ENCODE assay signal across 8 cellular contexts in the genomic region with DNA sequence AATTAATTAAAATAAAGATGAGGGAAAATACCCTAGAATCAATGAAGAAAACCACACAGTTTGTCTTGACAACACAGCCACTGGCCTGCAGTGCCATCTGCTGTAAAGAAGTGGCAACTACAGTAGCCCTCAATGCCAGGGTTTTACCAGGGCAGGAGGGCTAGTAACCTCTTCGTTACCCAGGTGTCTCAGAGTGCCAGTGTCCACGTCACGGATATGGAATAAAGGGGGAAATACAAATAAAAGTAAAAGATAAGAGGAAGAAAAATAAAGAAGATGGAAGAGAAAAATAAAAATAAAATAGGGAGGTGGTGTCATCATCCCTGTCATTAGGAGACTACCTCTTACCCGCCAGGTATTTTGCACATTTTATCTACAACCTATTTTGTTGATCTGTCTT. TPM values are rescaled to one million over a fixed set of nuclear protein-coding genes. Genes with fewer than 3 reads are reported as not detected.
DNase-seq lines count a peak whose midpoint lies in the region; ATAC-seq, FAIRE-seq and TF ChIP-seq lines count a peak whose summit lies in the region.

No MANE protein-coding gene starts in this region.

- TF ChIP-seq EP300 in A549 (IDR thresholded peaks at IDR 0.05) (no peak), ovary (IDR thresholded peaks at IDR 0.05) (no peak)

- H3K4me1 ChIP-seq in A549 (peaks cover 9% of the 10 kb centered on the region; the same call in 2 of the 3 replicates), ovary (ENCODE audit: insufficient read depth) (peaks cover 6% of the 10 kb centered on the region)

- CTCF ChIA-PET in A549 (lab: Yijun Ruan, JAX) = interaction anchor here (0.6 to 6.8 kb wide), 52 partner anchors 9 to 780 kb away, joined by 3 to 89 read pairs (median 4); a partner anchor contains a TSS

- TF ChIP-seq RAD21 in A549 (conservative IDR thresholded peaks at IDR 0.05 in 1 of 2, IDR thresholded peaks at IDR 0.05 in 1 of 2) = peak; percentile 90 to 93

- H3K4me2 ChIP-seq in A549 = no peak overlapping the region

- no peaks in the 10 kb centered on the region for H3K36me3 ChIP-seq in ovary

- POLR2A ChIA-PET in A549 (lab: Yijun Ruan, JAX) = no interaction called here

- TF ChIP-seq POLR2A in A549 (IDR thresholded peaks at IDR 0.05; ENCODE audit: low read length) (no peak), ovary (IDR thresholded peaks at IDR 0.05) (no peak)

- H3K9me3 ChIP-seq in A549 = no peaks in the 10 kb centered on the region
- H3K9me3 ChIP-seq in ovary = no peaks in the 10 kb centered on the region

- ATAC-seq in A549 = peak; percentile 38 to 53; a peak in 3 of 6 replicates
- peak; percentile 80 for ATAC-seq in HG03354 (IDR thresholded peaks at IDR 0.05; ENCODE audit: poor library complexity, severe bottlenecking, unreplicated experiment)
- ATAC-seq in GM21576 (IDR thresholded peaks at IDR 0.05; ENCODE audit: unreplicated experiment) = no peak

- peak; percentile 26 to 43 for DNase-seq in A549 (ENCODE audit: low read depth in 1 of 2, low spot score in 1 of 2)
- DNase-seq in RKO (ENCODE audit: low spot score) = peak; percentile 59
- DNase-seq in activated T-helper 9 cell treated with anti-CD3 and anti-CD28 coated beads, Interleukin-2, amount 50 U/mL, for 16 hours (ENCODE audit: low read depth) = peak; percentile 9
- DNase-seq in foreskin melanocyte = peak; percentile 40
- DNase-seq in ovary = peak; percentile 48 to 68 (median 66)

- FAIRE-seq in A549 (lab: Jason Lieb, UNC) = no peak

- H3K27ac ChIP-seq in A549 (no peak overlapping the region), ovary (no peak overlapping the region)

- peak; percentile 88 for TF ChIP-seq CTCF in A549 (IDR thresholded peaks at IDR 0.05)
- TF ChIP-seq CTCF in GM12874 (IDR thresholded peaks at IDR 0.05; ENCODE audit: insufficient read depth, low read depth, low read length) = peak; percentile 86
- TF ChIP-seq CTCF in ovary (IDR thresholded peaks at IDR 0.05) = peak; percentile 90 to 94 (median 91)

- no peak overlapping the region for H3K4me3 ChIP-seq in A549
- no peak overlapping the region for H3K4me3 ChIP-seq in ovary

- no peaks in the 10 kb centered on the region for H3K27me3 ChIP-seq in ovary

- intact Hi-C loops in ovary (cut with DNase I) = no loop called here

- WGBS in A549 (ENCODE audit: missing lambda C conversion rate) = 36% methylated on average over 4 of the region's 4 CpGs
- 0 to 4% (median 2%) methylated on average over 4 of the region's 4 CpGs for WGBS in ovary, 3 donors

TF ChIP-seq in A549, 52 proteins besides CTCF, POLR2A, EP300 and RAD21:
- TF ChIP-seq SMC3 (IDR thresholded peaks at IDR 0.05) = peak; percentile 84
- TF ChIP-seq RFX5 (IDR thresholded peaks at IDR 0.05) = no peak

RNA-seq across cellular contexts. Expression of a gene that starts 14.2 kb away (rescaled TPM):
- polyA plus RNA-seq in A549 (2011; rRNA removed) (5.4 and 6.5 TPM in 2 replicates), A549 (2017; fragmentation: RNase III; extraction: RNeasy Plus Mini Kit Qiagen cat#74134 plus additional on column Dnase treatment) (1.9 to 2.3 TPM (median 2.2 TPM) in 3 replicates), ovary (10 to 100 TPM in 1 of 2 donors, 1 to 10 TPM in 1; 1.4 to 31.3 TPM)
- polyA plus RNA-seq in A549 (2012; cell fraction: cytosol; rRNA removed) = 1.1 and 1.5 TPM in 2 replicates
- polyA plus RNA-seq in A549 (2012; cell fraction: nucleus; rRNA removed) = 0.58 and 0.87 TPM in 2 replicates
- polyA minus RNA-seq in A549 (2011; rRNA and poly(A)+ RNA removed) = 4.5 TPM in 2 replicates
- total RNA-seq in ovary = 1 to 10 TPM; 1.1 to 6.4 (median 3.3) TPM

Comparison
In these comparisons a context has a peak if more than half of its experiments do, and no peak if none do; other contexts are left out.
1. DNase-seq: peak in every context shown above with its lines; median percentile 66 in ovary; 59 in RKO; 40 in foreskin melanocyte; 34 in A549; 9 in activated T-helper 9 cell treated with anti-CD3 and anti-CD28 coated beads, Interleukin-2, amount 50 U/mL, for 16 hours.